Comparison of ENCODE assay signal across 8 cellular contexts in the genomic region with DNA sequence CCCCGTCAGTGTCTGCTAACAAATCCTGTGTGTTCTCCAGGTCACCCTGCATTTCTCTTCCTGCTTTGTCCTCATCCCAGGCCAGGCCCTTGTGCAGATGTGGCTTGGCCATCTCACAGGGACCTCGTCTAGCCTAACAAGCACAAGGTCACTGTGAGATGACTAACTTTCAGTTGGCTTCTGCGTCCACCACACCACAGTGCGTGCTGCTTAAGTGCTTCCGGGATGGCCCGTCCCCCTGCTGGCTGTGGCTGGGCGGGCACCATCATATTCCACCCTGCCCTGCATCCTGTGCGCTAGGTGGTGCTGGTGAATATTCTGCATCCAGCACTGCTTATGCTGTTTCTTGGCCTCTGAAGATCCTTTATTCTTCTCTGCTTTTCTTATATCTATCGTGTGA. TPM values are rescaled to one million over a fixed set of nuclear protein-coding genes. Genes with fewer than 3 reads are reported as not detected.
DNase-seq lines count a peak whose midpoint lies in the region; ATAC-seq, FAIRE-seq and TF ChIP-seq lines count a peak whose summit lies in the region.

No MANE protein-coding gene starts in this region.

- H3K36me3 ChIP-seq in kidney epithelial cell (ENCODE audit: control insufficient read depth, insufficient read depth, low read length), result peaks cover 5% of the 10 kb centered on the region

- POLR2A ChIA-PET in AG04449 (lab: Yijun Ruan, JAX), result no interaction called here

- H3K36me3 Mint-ChIP-seq in activated T-helper 2 cell treated with anti-CD3 and anti-CD28 coated beads, Interferon-gamma antibody, Interleukin-2, Interleukin-4, amounts not matched to agents 10 μg/mL and 5 μg/mL and 100 μg/mL, durations not matched to agents 14 hours and 24 hours and 36 hours (ENCODE audit: low read depth), result peaks cover 48% of the 10 kb centered on the region

- no peaks in the 10 kb centered on the region for H3K4me1 Mint-ChIP-seq in activated T-helper 2 cell treated with anti-CD3 and anti-CD28 coated beads, Interferon-gamma antibody, Interleukin-2, Interleukin-4, amounts not matched to agents 10 μg/mL and 5 μg/mL and 100 μg/mL, durations not matched to agents 14 hours and 24 hours and 36 hours (ENCODE audit: low read depth)

- H3K4me3 ChIP-seq in AG04449 (ENCODE audit: low read depth, low read length), result no peak overlapping the region
- H3K4me3 ChIP-seq in kidney epithelial cell (ENCODE audit: low read depth, low read length), result no peak overlapping the region

- H3K27me3 Mint-ChIP-seq in activated T-helper 2 cell treated with anti-CD3 and anti-CD28 coated beads, Interferon-gamma antibody, Interleukin-2, Interleukin-4, amounts not matched to agents 10 μg/mL and 5 μg/mL and 100 μg/mL, durations not matched to agents 14 hours and 24 hours and 36 hours (ENCODE audit: low read depth), result no peaks in the 10 kb centered on the region

- no peak for FAIRE-seq in H54 (lab: Jason Lieb, UNC)

- no peak for DNase-seq in AG04449 (ENCODE audit: low read depth, low spot score)
- DNase-seq in UCSD-AML1 (lab: John Stamatoyannopoulos, UW; ENCODE audit: unreplicated experiment), result peak; percentile 13
- no peak for DNase-seq in kidney epithelial cell (ENCODE audit: low read depth)
- DNase-seq in activated T-helper 2 cell treated with anti-CD3 and anti-CD28 coated beads, Interferon-gamma antibody, Interleukin-2, Interleukin-4, amounts not matched to agents 10 μg/mL and 5 μg/mL and 100 μg/mL, durations not matched to agents 14 hours and 24 hours and 36 hours (ENCODE audit: low spot score), result no peak
- no peak for DNase-seq in H54 (ENCODE audit: insufficient read length, low spot score)

- ATAC-seq in GM19452 (IDR thresholded peaks at IDR 0.05; ENCODE audit: unreplicated experiment) (no peak), GM18861 (IDR thresholded peaks at IDR 0.05; ENCODE audit: unreplicated experiment) (no peak)

- peak; percentile 33 for TF ChIP-seq CTCF in AG04449 (IDR thresholded peaks at IDR 0.05; ENCODE audit: insufficient read depth, low read length, missing control alignments)
- TF ChIP-seq CTCF in kidney epithelial cell (IDR thresholded peaks at IDR 0.05; ENCODE audit: insufficient read depth, low read length, poor library complexity, severe bottlenecking), result peak; percentile 60

- TF ChIP-seq POLR2A in GM19193 (IDR thresholded peaks at IDR 0.05; ENCODE audit: extremely low read depth, insufficient read depth, insufficient read length) (peak; percentile 23), H54 (IDR thresholded peaks at IDR 0.05; ENCODE audit: low read depth, low read length) (no peak)

- H3K27me3 ChIP-seq in kidney epithelial cell (ENCODE audit: control insufficient read depth, insufficient read depth, low read length), result no peaks in the 10 kb centered on the region

- intact Hi-C loops in activated T-helper 2 cell treated with anti-CD3 and anti-CD28 coated beads, Interferon-gamma antibody, Interleukin-2, Interleukin-4, amounts not matched to agents 10 μg/mL and 5 μg/mL and 100 μg/mL, durations not matched to agents 14 hours and 24 hours and 36 hours (cut with micrococcal nuclease), result no loop called here

- no peaks in the 10 kb centered on the region for H3K9me3 Mint-ChIP-seq in activated T-helper 2 cell treated with anti-CD3 and anti-CD28 coated beads, Interferon-gamma antibody, Interleukin-2, Interleukin-4, amounts not matched to agents 10 μg/mL and 5 μg/mL and 100 μg/mL, durations not matched to agents 14 hours and 24 hours and 36 hours

- CTCF ChIA-PET in AG04449 (lab: Yijun Ruan, JAX), result interaction anchor here (3.2 kb wide), 1 partner anchor 10 kb away, joined by 24 read pairs; no protein-coding TSS in a partner anchor

- no peak overlapping the region for H3K27ac Mint-ChIP-seq in activated T-helper 2 cell treated with anti-CD3 and anti-CD28 coated beads, Interferon-gamma antibody, Interleukin-2, Interleukin-4, amounts not matched to agents 10 μg/mL and 5 μg/mL and 100 μg/mL, durations not matched to agents 14 hours and 24 hours and 36 hours

- H3K4me3 Mint-ChIP-seq in activated T-helper 2 cell treated with anti-CD3 and anti-CD28 coated beads, Interferon-gamma antibody, Interleukin-2, Interleukin-4, amounts not matched to agents 10 μg/mL and 5 μg/mL and 100 μg/mL, durations not matched to agents 14 hours and 24 hours and 36 hours (ENCODE audit: low read depth), result no peak overlapping the region

RNA-seq across cellular contexts. Expression of a gene that starts 33.8 kb away (rescaled TPM):
- total RNA-seq in kidney epithelial cell, result 77.4 and 80.6 TPM in 2 replicates
- total RNA-seq in activated T-helper 2 cell treated with anti-CD3 and anti-CD28 coated beads, Interferon-gamma antibody, Interleukin-2, Interleukin-4, amounts not matched to agents 10 μg/mL and 5 μg/mL and 100 μg/mL, durations not matched to agents 14 hours and 24 hours and 36 hours, result 163 and 164 TPM in 2 replicates

RNA-seq across cellular contexts. Expression of a gene that starts 50.1 kb away (rescaled TPM):
- 10.5 and 10.9 TPM in 2 replicates for total RNA-seq in kidney epithelial cell
- 19.9 and 21.4 TPM in 2 replicates for total RNA-seq in activated T-helper 2 cell treated with anti-CD3 and anti-CD28 coated beads, Interferon-gamma antibody, Interleukin-2, Interleukin-4, amounts not matched to agents 10 μg/mL and 5 μg/mL and 100 μg/mL, durations not matched to agents 14 hours and 24 hours and 36 hours
